ENCODE assay signal across 1 cellular context in the genomic region with DNA sequence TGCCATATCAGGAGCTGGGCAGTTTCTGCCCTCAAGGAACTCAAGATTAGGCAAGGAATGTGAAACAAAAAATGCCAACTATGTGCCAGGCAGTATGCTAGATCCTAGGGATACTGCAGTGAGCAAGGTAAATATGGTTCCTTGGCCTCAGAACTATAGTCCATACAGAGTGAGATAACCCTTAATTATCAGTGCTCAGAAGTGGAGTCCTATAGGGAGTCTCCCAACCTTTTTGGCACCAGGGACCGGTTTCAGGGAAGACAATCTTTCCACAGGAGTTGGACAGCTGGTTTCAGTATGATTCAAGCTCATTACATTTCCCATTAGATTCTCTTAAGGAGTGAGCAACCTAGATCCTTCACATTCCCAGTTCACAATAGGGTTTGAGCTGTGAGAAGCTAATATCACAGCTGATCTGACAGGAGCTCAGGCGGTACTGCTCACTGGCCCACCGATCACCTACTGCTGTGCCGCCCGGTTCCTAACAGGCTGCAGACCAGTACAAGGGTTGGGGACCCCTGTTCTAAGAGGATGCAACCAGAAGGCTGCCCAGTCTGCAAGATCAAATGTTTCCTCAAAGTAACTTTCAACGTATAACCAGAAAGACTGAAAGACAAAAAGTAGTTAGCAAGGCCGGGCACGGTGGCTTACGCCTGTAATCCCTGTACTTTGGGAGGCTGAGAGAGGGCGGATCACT.
TF ChIP-seq lines count a peak whose summit lies in the region.

No MANE protein-coding gene starts in this region.

TF ChIP-seq in endothelial cell of umbilical vein, 7 proteins besides CTCF, POLR2A, EP300 and RAD21:
- TF ChIP-seq FOS (IDR thresholded peaks at IDR 0.05; ENCODE audit: borderline replicate concordance, insufficient read depth, low read length) (no peak), EZH2 (IDR thresholded peaks at IDR 0.05; ENCODE audit: borderline replicate concordance, low read depth, low read length, severe bottlenecking) (no peak), MYC (IDR thresholded peaks at IDR 0.05; ENCODE audit: low read depth, low read length) (no peak), GATA2 (IDR thresholded peaks at IDR 0.05; ENCODE audit: insufficient read depth, insufficient read length, low read depth, low read length) (no peak), POLR2AphosphoS5 (IDR thresholded peaks at IDR 0.05; ENCODE audit: insufficient read depth, low read depth, low read length) (no peak), JUN (IDR thresholded peaks at IDR 0.05; ENCODE audit: borderline replicate concordance, insufficient read depth, insufficient read length, low read depth) (no peak)
- TF ChIP-seq, protein P1, sequence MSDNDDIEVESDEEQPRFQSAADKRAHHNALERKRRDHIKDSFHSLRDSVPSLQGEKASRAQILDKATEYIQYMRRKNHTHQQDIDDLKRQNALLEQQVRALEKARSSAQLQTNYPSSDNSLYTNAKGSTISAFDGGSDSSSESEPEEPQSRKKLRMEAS (IDR thresholded peaks at IDR 0.05; ENCODE audit: insufficient read depth, insufficient read length): no peak
